In the genomic region with DNA sequence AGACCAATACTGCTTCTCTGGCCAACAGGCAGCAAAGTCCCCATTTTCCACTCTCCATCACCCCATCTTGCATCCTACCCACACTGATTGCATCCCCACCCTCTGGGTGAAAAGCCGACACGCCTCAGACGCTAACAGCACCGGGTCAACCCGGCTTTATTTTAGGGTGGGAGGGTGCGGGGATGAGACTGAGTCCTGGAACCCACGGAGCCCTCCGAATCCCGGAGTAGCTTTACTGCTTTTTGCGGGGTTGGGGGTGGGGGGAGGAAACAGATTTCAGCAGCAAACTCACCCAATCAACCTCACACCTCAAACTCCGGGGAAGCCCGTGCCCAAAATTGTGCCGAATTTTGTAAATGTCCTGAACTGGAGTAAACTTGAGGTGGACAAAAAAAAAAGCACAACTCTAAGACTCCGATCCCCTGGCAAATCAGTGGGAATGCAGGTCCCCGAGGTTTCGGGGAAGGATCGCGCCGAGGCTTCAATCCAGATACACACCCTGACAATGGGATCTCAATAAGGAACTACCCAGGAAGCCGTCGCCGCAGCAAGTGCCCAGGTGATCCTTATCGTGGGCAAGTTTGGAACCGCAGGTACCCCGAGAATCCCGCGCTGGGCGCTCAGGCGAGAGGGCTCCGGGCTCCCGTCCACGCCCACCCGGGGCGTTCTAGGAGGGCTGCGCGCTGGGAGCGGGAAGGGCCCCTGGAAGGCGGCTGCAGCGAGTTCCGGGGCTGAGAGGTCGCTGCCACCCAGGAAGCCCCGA, we compare ENCODE assay signal across 8 cellular contexts. TPM values are rescaled to one million over a fixed set of nuclear protein-coding genes. Genes with fewer than 3 reads are reported as not detected.
DNase-seq lines count a peak whose midpoint lies in the region; ATAC-seq and TF ChIP-seq lines count a peak whose summit lies in the region.

No MANE protein-coding gene starts in this region.

- intact Hi-C loops in head of caudate nucleus (cut with DNase I): no loop called here
- intact Hi-C loops in sciatic nerve (cut with DNase I): no loop called here

- H3K4me3 ChIP-seq in AG10803 (ENCODE audit: low read length): peak overlapping the region; percentile 79
- peak overlapping the region; percentile 86 for H3K4me3 ChIP-seq in HAP-1

- DNase-seq in AG10803 (ENCODE audit: low read depth) (no peak), HAP-1 (ENCODE audit: low spot score in 2 of 2) (peak in 1 of 2 experiments; percentile 22), head of caudate nucleus (peak in 29 of 42 donors; percentile 6 to 64 (median 28)), sciatic nerve (ENCODE audit: low spot score) (peak; percentile 64), NCI-H226 (no peak)
- DNase-seq in activated CD8-positive, alpha-beta T cell treated with anti-CD3 and anti-CD28 coated beads, Interleukin-2, amount 10 ng/mL, durations not matched to agents 7 days and 5 days: peak; percentile 44

- CTCF ChIA-PET in activated CD8-positive, alpha-beta T cell treated with anti-CD3 and anti-CD28 coated beads, Interleukin-2, amount 10 ng/mL, durations not matched to agents 7 days and 5 days (lab: Charles Lee): interaction anchor here (0.8 to 4.5 kb wide), 7 partner anchors 9 to 460 kb away, joined by 3 to 39 read pairs (median 8); partner anchors contain the start of gene CNIH1

- H3K36me3 Mint-ChIP-seq in activated CD8-positive, alpha-beta T cell treated with anti-CD3 and anti-CD28 coated beads, Interleukin-2, amount 10 ng/mL, durations not matched to agents 7 days and 5 days (ENCODE audit: low read depth): peaks cover 24% of the 10 kb centered on the region

- H3K9me3 Mint-ChIP-seq in activated CD8-positive, alpha-beta T cell treated with anti-CD3 and anti-CD28 coated beads, Interleukin-2, amount 10 ng/mL, durations not matched to agents 7 days and 5 days (ENCODE audit: insufficient read depth): peaks cover 3% of the 10 kb centered on the region

- TF ChIP-seq CTCF in AG10803 (conservative IDR thresholded peaks at IDR 0.05; ENCODE audit: low read length): no peak

- no peaks in the 10 kb centered on the region for H3K27me3 Mint-ChIP-seq in activated CD8-positive, alpha-beta T cell treated with anti-CD3 and anti-CD28 coated beads, Interleukin-2, amount 10 ng/mL, durations not matched to agents 7 days and 5 days (ENCODE audit: low read depth)

- peak overlapping the region; percentile 90 for H3K4me3 Mint-ChIP-seq in activated CD8-positive, alpha-beta T cell treated with anti-CD3 and anti-CD28 coated beads, Interleukin-2, amount 10 ng/mL, durations not matched to agents 7 days and 5 days

- in situ Hi-C loops in HAP-1 (cut with MboI; ENCODE audit: low sequenced_read_pairs): no loop called here

- H3K9me3 ChIP-seq in HAP-1: no peaks in the 10 kb centered on the region

- ATAC-seq in activated CD8-positive, alpha-beta T cell treated with anti-CD3 and anti-CD28 coated beads, Interleukin-2, amount 10 ng/mL, durations not matched to agents 7 days and 5 days: no peak
- ATAC-seq in sciatic nerve (peak; percentile 43), HG02870 (IDR thresholded peaks at IDR 0.05; ENCODE audit: unreplicated experiment) (no peak), HG02981 (IDR thresholded peaks at IDR 0.05; ENCODE audit: unreplicated experiment) (no peak)

- no peaks in the 10 kb centered on the region for H3K36me3 ChIP-seq in HAP-1 (replicated peaks)

- H3K27ac Mint-ChIP-seq in activated CD8-positive, alpha-beta T cell treated with anti-CD3 and anti-CD28 coated beads, Interleukin-2, amount 10 ng/mL, durations not matched to agents 7 days and 5 days: peak overlapping the region; percentile 91

- POLR2A ChIA-PET in activated CD8-positive, alpha-beta T cell treated with anti-CD3 and anti-CD28 coated beads, Interleukin-2, amount 10 ng/mL, durations not matched to agents 7 days and 5 days (lab: Charles Lee): interaction anchor here (0.6 to 2.9 kb wide), 6 partner anchors 16 to 391 kb away, joined by 3 to 26 read pairs (median 4); partner anchors contain the start of genes SAMD4A, SOCS4 and WDHD1

- H3K27me3 ChIP-seq in HAP-1 (ENCODE audit: low read depth): no peaks in the 10 kb centered on the region

- peaks cover 42% of the 10 kb centered on the region for H3K4me1 Mint-ChIP-seq in activated CD8-positive, alpha-beta T cell treated with anti-CD3 and anti-CD28 coated beads, Interleukin-2, amount 10 ng/mL, durations not matched to agents 7 days and 5 days (ENCODE audit: low read depth)

- H3K4me1 ChIP-seq in HAP-1: peaks cover 4% of the 10 kb centered on the region; the same call in 1 of the 2 replicates

RNA-seq across cellular contexts. Expression of gene GCH1, which starts 1.1 kb away (rescaled TPM):
- 10 to 100 TPM; 51.4 to 52.3 TPM for total RNA-seq in activated CD8-positive, alpha-beta T cell treated with anti-CD3 and anti-CD28 coated beads, Interleukin-2, amount 10 ng/mL, durations not matched to agents 7 days and 5 days
- total RNA-seq in sciatic nerve: 6.4 TPM

Comparison
In these comparisons a context has a peak if more than half of its experiments do, and no peak if none do; other contexts are left out.
1. DNase-seq: peak in activated CD8-positive, alpha-beta T cell treated with anti-CD3 and anti-CD28 coated beads, Interleukin-2, amount 10 ng/mL, durations not matched to agents 7 days and 5 days (single experiment), head of caudate nucleus (29 of 42) and sciatic nerve (single experiment); none in AG10803 (single experiment) and NCI-H226 (single experiment).